Comparison of ENCODE assay signal across 8 cellular contexts in the genomic region with DNA sequence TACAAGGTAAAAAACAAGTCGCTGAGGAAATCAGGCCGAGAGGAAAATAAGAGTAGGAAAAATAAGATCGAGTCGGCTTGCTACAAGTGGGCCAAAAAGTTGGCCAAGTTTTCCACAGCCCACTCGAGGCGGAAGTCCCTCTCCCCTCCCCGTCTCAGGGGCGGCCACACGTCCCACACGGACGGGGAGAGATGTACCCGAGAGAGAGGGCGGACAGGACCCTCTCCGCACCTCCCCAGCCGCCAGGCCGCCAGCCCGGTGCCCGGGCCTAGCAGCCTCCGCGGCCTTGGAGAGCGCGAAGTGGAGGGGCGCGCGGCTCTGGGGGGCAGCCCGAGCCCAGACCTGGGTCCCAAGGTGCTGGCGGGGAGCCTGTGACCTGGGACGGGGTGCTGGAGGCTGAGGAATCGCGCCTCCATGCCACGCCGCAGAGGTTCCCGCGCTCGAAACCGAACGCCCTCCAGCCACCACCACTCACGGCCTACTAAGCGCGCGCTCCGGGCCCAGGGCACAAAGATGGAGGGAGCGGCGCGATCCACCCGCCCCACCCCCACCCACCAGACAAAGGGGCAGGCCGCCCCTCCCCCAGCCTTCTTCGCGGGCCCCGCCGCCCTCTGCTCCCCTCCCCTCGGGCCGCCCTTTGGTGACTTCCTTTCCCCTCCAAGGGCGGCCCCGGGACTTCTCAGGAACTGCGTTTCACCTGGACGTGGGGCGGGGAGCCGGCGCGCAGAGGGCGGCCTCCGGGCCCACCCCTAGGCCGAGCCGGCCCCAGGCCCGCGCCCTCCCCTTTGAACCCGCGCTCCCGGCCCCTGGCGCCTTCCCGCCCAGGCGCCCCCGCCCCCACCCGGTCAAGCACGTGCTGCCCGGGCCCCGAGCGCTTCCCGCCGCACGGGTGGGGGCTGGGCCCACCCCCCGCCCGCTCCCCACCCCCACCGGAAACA. TPM values are rescaled to one million over a fixed set of nuclear protein-coding genes. Genes with fewer than 3 reads are reported as not detected.
DNase-seq lines count a peak whose midpoint lies in the region; ATAC-seq and TF ChIP-seq lines count a peak whose summit lies in the region.

No MANE protein-coding gene starts in this region.

- peak overlapping the region; percentile 90 for H3K4me2 ChIP-seq in HCT116 (ENCODE audit: low read length)

- no TSS peak for BruUV-seq in HCT116 (replicated peaks; lab: Mats Ljungman, UMichigan)

- H3K4me3 ChIP-seq in HCT116 (replicated peaks in 1 of 2; ENCODE audit: low read depth in 1 of 2, low read length in 2 of 2) (peak overlapping the region in 1 of 2 experiments; percentile 69; a peak in 3 of 4 replicates), iPS-11a (ENCODE audit: low read depth, low read length) (peak overlapping the region; percentile 24), HAP-1 (no peak overlapping the region)

- peaks cover 31 to 81% of the 10 kb centered on the region in 2 experiments for H3K4me1 ChIP-seq in HCT116 (ENCODE audit: control insufficient read depth in 1 of 2, insufficient read depth in 2 of 2, low read length in 2 of 2)
- H3K4me1 ChIP-seq in HAP-1 = peaks cover 13% of the 10 kb centered on the region

- in situ Hi-C loops in HAP-1 (cut with MboI; ENCODE audit: low sequenced_read_pairs) = no loop called here

- H3K27me3 ChIP-seq in HCT116 (ENCODE audit: insufficient read depth, low read length) (no peaks in the 10 kb centered on the region), HAP-1 (ENCODE audit: low read depth) (no peaks in the 10 kb centered on the region)

- peak overlapping the region; percentile 87 for H3K9ac ChIP-seq in HCT116 (ENCODE audit: low read length)

- CTCF ChIA-PET in HCT116 (lab: Charles Lee) (interaction anchor here (1.8 kb wide), 1 partner anchor 39 kb away, joined by 6 read pairs; no protein-coding TSS in a partner anchor), HEK293T (lab: Yijun Ruan, JAX) (no interaction called here)

- H3K36me3 ChIP-seq in HCT116 (ENCODE audit: control insufficient read depth in 1 of 2, insufficient read depth in 2 of 2, low read length in 2 of 2) (peaks cover 0 to 22% of the 10 kb centered on the region in 2 experiments; a peak in 2 of 4 replicates), HAP-1 (replicated peaks) (peaks cover 18% of the 10 kb centered on the region)

- no peak overlapping the region for H2AFZ ChIP-seq in HCT116 (ENCODE audit: low read depth, low read length, poor library complexity, severe bottlenecking)

- TF ChIP-seq POLR2A in HCT116 (IDR thresholded peaks at IDR 0.05; ENCODE audit: borderline replicate concordance, extremely low read depth, insufficient read depth, insufficient read length) = no peak

- peaks cover 30% of the 10 kb centered on the region for H3K79me2 ChIP-seq in HCT116 (ENCODE audit: insufficient read depth, low read length)

- POLR2A ChIA-PET in HCT116 (lab: Charles Lee) (interaction anchor here (2.7 to 4.2 kb wide), 2 partner anchors 9 to 11 kb away, joined by 16 to 21 read pairs; no protein-coding TSS in a partner anchor), HEK293T (lab: Yijun Ruan, JAX) (no interaction called here)

- TF ChIP-seq RAD21 in HCT116 (IDR thresholded peaks at IDR 0.05; ENCODE audit: low read depth) = no peak

- no peak for DNase-seq in HCT116 (ENCODE audit: low read depth, low spot score)
- peak; percentile 51 for DNase-seq in activated T-cell treated with anti-CD3 and anti-CD28 coated beads, Interleukin-2, amount 50 U/mL, for 1 hour
- peak; percentile 60 for DNase-seq in stimulated activated CD4-positive, alpha-beta T cell treated with anti-CD3 and anti-CD28 coated beads, Interleukin-1b, Interleukin-23, amount 100 ng/mL, for 48 hours
- DNase-seq in HAP-1 (ENCODE audit: low spot score in 2 of 2) = no peak
- DNase-seq in SIG-M5 (lab: John Stamatoyannopoulos, UW) = no peak
- DNase-seq in HEK293T (ENCODE audit: extremely low spot score) = no peak
- no peak for DNase-seq in NCI-H146 (lab: John Stamatoyannopoulos, UW)

- RAD21 ChIA-PET in HCT116 (lab: Charles Lee; ENCODE audit: low non-redundant PET in 1 of 2, low total read pairs in 2 of 2, uncharacterized antibody in 2 of 2, unreplicated experiment in 2 of 2) = no interaction called here

- ATAC-seq in HCT116 = peak; percentile 47

- H3K9me3 ChIP-seq in HCT116 (ENCODE audit: control insufficient read depth in 1 of 2, insufficient read depth in 1 of 2, low read depth in 1 of 2, low read length in 2 of 2) (no peaks in the 10 kb centered on the region), HAP-1 (no peaks in the 10 kb centered on the region)

- no peaks in the 10 kb centered on the region for H3K9me2 ChIP-seq in HCT116 (ENCODE audit: insufficient read depth)

- intact Hi-C loops in HCT116 (cut with micrococcal nuclease) = no loop called here

- no peak for TF ChIP-seq CTCF in HCT116 (IDR thresholded peaks at IDR 0.05 in 2 of 3, conservative IDR thresholded peaks at IDR 0.05 in 1 of 3; ENCODE audit: borderline replicate concordance in 1 of 3, insufficient read depth in 1 of 3, low read depth in 2 of 3, low read length in 2 of 3)

- peak overlapping the region; percentile 95 for H3K27ac ChIP-seq in HCT116 (ENCODE audit: low read depth, low read length)

- peaks cover 6% of the 10 kb centered on the region; the same call in 1 of the 2 replicates for H4K20me1 ChIP-seq in HCT116 (ENCODE audit: insufficient read depth)

TF ChIP-seq in HCT116, 20 proteins besides CTCF, POLR2A, EP300 and RAD21:
- TF ChIP-seq, protein P1, sequence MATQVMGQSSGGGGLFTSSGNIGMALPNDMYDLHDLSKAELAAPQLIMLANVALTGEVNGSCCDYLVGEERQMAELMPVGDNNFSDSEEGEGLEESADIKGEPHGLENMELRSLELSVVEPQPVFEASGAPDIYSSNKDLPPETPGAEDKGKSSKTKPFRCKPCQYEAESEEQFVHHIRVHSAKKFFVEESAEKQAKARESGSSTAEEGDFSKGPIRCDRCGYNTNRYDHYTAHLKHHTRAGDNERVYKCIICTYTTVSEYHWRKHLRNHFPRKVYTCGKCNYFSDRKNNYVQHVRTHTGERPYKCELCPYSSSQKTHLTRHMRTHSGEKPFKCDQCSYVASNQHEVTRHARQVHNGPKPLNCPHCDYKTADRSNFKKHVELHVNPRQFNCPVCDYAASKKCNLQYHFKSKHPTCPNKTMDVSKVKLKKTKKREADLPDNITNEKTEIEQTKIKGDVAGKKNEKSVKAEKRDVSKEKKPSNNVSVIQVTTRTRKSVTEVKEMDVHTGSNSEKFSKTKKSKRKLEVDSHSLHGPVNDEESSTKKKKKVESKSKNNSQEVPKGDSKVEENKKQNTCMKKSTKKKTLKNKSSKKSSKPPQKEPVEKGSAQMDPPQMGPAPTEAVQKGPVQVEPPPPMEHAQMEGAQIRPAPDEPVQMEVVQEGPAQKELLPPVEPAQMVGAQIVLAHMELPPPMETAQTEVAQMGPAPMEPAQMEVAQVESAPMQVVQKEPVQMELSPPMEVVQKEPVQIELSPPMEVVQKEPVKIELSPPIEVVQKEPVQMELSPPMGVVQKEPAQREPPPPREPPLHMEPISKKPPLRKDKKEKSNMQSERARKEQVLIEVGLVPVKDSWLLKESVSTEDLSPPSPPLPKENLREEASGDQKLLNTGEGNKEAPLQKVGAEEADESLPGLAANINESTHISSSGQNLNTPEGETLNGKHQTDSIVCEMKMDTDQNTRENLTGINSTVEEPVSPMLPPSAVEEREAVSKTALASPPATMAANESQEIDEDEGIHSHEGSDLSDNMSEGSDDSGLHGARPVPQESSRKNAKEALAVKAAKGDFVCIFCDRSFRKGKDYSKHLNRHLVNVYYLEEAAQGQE (IDR thresholded peaks at IDR 0.05; ENCODE audit: low read depth) = no peak
- no peak for TF ChIP-seq ELF1 (IDR thresholded peaks at IDR 0.05; ENCODE audit: borderline replicate concordance, low read depth)
- no peak for TF ChIP-seq EZH2 (IDR thresholded peaks at IDR 0.05)
- TF ChIP-seq TCF7L2 (IDR thresholded peaks at IDR 0.05; ENCODE audit: borderline replicate concordance, extremely low read depth, insufficient read depth, insufficient read length) = peak; percentile 73
- 0 out of 2 replicates have a peak, but pooled peaks have one; percentile 15 for TF ChIP-seq POLR2AphosphoS5 (IDR thresholded peaks at IDR 0.05; ENCODE audit: low read depth, low read length)
- TF ChIP-seq ZNF274 (IDR thresholded peaks at IDR 0.05; ENCODE audit: low read depth, low read length) = no peak

TF ChIP-seq in HEK293T, 16 proteins besides CTCF, POLR2A, EP300 and RAD21:
- TF ChIP-seq ZNF384 (IDR thresholded peaks at IDR 0.05) (no peak), SP1 (IDR thresholded peaks at IDR 0.05) (no peak), FOXA1 (IDR thresholded peaks at IDR 0.05) (no peak), SUZ12 (IDR thresholded peaks at IDR 0.05) (no peak), CTBP1 (IDR thresholded peaks at IDR 0.05; ENCODE audit: borderline replicate concordance) (no peak), LEF1 (IDR thresholded peaks at IDR 0.05; ENCODE audit: borderline replicate concordance) (no peak), L3MBTL2 (conservative IDR thresholded peaks at IDR 0.05) (no peak), ELF4 (IDR thresholded peaks at IDR 0.05) (no peak), HDGF (IDR thresholded peaks at IDR 0.05; ENCODE audit: borderline replicate concordance) (no peak)
- TF ChIP-seq, protein P2, sequence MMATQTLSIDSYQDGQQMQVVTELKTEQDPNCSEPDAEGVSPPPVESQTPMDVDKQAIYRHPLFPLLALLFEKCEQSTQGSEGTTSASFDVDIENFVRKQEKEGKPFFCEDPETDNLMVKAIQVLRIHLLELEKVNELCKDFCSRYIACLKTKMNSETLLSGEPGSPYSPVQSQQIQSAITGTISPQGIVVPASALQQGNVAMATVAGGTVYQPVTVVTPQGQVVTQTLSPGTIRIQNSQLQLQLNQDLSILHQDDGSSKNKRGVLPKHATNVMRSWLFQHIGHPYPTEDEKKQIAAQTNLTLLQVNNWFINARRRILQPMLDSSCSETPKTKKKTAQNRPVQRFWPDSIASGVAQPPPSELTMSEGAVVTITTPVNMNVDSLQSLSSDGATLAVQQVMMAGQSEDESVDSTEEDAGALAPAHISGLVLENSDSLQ (IDR thresholded peaks at IDR 0.05) = no peak

RNA-seq across cellular contexts. Expression of a gene that starts 1.7 kb away (rescaled TPM):
- total RNA-seq in HCT116 (2021; ENCODE audit: unreplicated experiment) = 2,459 TPM
- polyA plus RNA-seq in HCT116 (2012) = 2,754 and 2,816 TPM in 2 replicates

RNA-seq across cellular contexts. Expression of a gene that starts 13.9 kb away (rescaled TPM):
- total RNA-seq in HCT116 (2021; ENCODE audit: unreplicated experiment) = 25.1 TPM
- 31.5 and 35.5 TPM in 2 replicates for polyA plus RNA-seq in HCT116 (2012)

Comparison
In these comparisons a context has a peak if more than half of its experiments do, and no peak if none do; other contexts are left out.
1. DNase-seq: peak in activated T-cell treated with anti-CD3 and anti-CD28 coated beads, Interleukin-2, amount 50 U/mL, for 1 hour (single experiment) and stimulated activated CD4-positive, alpha-beta T cell treated with anti-CD3 and anti-CD28 coated beads, Interleukin-1b, Interleukin-23, amount 100 ng/mL, for 48 hours (single experiment); none in HCT116 (single experiment), HAP-1 (0 of 2), SIG-M5 (single experiment), HEK293T (single experiment) and NCI-H146 (single experiment).